19 cellular contexts compared by ENCODE assay signal in the genomic region with DNA sequence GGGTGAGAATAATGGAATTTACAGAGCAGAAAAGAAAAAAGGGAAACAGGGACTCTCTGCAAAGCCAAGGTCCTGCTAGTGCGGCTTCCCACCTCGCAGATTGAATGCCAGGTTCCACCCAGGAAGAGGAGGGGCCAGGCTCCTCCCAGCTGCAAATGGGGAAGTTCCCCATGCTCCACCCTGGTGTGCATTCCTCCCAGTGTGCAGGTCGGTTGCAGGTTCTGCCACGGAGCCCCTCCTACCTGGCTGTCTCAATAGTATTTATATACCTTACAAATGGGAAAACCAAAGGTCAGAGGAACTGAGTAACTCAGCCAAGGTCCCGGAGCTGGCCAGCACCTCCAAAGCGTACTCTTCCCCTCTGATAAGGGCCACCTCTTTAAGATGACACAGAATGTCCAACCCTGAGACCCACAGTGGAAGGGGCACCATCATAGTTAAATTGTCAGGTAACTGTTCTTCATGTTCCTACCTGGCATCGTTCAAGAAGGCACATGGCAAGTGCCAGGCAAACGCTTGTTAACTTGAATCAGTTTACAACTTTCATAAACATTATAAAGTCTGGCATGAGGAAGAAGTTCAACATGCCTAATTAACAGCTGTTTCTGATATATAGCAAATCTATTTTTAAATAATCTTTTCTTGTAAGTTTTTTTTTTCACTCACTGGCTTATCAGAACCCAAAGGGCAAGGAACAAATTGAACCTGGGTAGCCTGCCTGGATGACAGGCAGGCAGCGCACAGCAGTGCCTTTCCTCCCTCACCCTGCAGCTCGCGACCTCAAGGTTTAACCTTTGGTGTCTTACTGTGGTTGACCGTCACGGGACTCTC. TPM values are rescaled to one million over a fixed set of nuclear protein-coding genes. Genes with fewer than 3 reads are reported as not detected.
DNase-seq lines count a peak whose midpoint lies in the region; ATAC-seq, FAIRE-seq and TF ChIP-seq lines count a peak whose summit lies in the region.
"Had no signal": no experiment of that assay in that cellular context is flagged by ENCODE, and none has a peak within 500 bp of the region (broad histone marks: within the 10 kb centered on the region; RNA-seq: fewer than 3 reads in every experiment).

No MANE protein-coding gene starts in this region.

- no peaks in the 10 kb centered on the region for H3K79me1 ChIP-seq in H9 (ENCODE audit: insufficient read depth, low read depth, low read length, poor library complexity, severe bottlenecking)

- FAIRE-seq in K562 (lab: Jason Lieb, UNC) (no peak), small intestine (lab: Jason Lieb, UNC) (peak; percentile 62)

- peak overlapping the region; percentile 60 for H2AFZ ChIP-seq in H9 (ENCODE audit: low read length)
- H2AFZ ChIP-seq in K562 (ENCODE audit: low read depth, low read length): peak overlapping the region; percentile 47; the same call in 1 of the 2 replicates

- TF ChIP-seq CTCF in H9 (conservative IDR thresholded peaks at IDR 0.05) (no peak), LNCaP clone FGC (IDR thresholded peaks at IDR 0.05; ENCODE audit: control insufficient read depth, extremely low read depth, insufficient read depth) (no peak), K562 (IDR thresholded peaks at IDR 0.05 in 2 of 3, conservative IDR thresholded peaks at IDR 0.05 in 1 of 3; ENCODE audit: insufficient read depth in 2 of 3, low read depth in 1 of 3, low read length in 3 of 3) (no peak), heart right ventricle (IDR thresholded peaks at IDR 0.05) (no peak)

- H3K27ac ChIP-seq in H9 (ENCODE audit: insufficient read length, low read depth, low read length): no peak overlapping the region
- no peak overlapping the region for H3K27ac ChIP-seq in K562 (ENCODE audit: extremely low read depth, low read depth, low read length)
- peak overlapping the region; percentile 72 to 88 for H3K27ac ChIP-seq in small intestine (ENCODE audit: low read depth in 1 of 2, low read length in 1 of 2)
- H3K27ac ChIP-seq in heart right ventricle: no peak overlapping the region
- H3K27ac ChIP-seq: cardiac muscle cell had no signal

- H3K4me1 Mint-ChIP-seq in H9: peaks cover 22 to 25% of the 10 kb centered on the region in 2 experiments
- H3K4me1 Mint-ChIP-seq in activated naive CD8-positive, alpha-beta T cell treated with anti-CD3 and anti-CD28 coated beads, Interleukin-2, amount 50 U/mL, for 24 hours: peaks cover 16% of the 10 kb centered on the region
- H3K4me1 Mint-ChIP-seq: activated CD8-positive, alpha-beta memory T cell treated with anti-CD3 and anti-CD28 coated beads, Interleukin-2, amount 10 ng/mL, durations not matched to agents 7 days and 5 days had no signal

- H3K9me1 ChIP-seq in K562 (ENCODE audit: control insufficient read depth, insufficient read depth, low read length): no peaks in the 10 kb centered on the region

- no peak overlapping the region for H2BK5ac ChIP-seq in H9 (ENCODE audit: insufficient read length, low read length)

- TF ChIP-seq RAD21 in K562 (CRISPR knock-in tag; conservative IDR thresholded peaks at IDR 0.05 in 1 of 2, IDR thresholded peaks at IDR 0.05 in 1 of 2): no peak

- peak; percentile 50 for DNase-seq in H9
- peak; percentile 17 for DNase-seq in LNCaP clone FGC (ENCODE audit: low read depth)
- DNase-seq in K562 (ENCODE audit: extremely low read depth in 1 of 4, low spot score in 3 of 4): peak in 1 of 4 experiments; percentile 13
- peak; percentile 97 for DNase-seq in small intestine
- DNase-seq in activated naive CD8-positive, alpha-beta T cell treated with anti-CD3 and anti-CD28 coated beads, Interleukin-2, amount 50 U/mL, for 24 hours: no peak
- no peak for DNase-seq in heart right ventricle
- no peak for DNase-seq in central memory CD4-positive, alpha-beta T cell
- no peak for DNase-seq in NCI-H2107 treated with DMSO at 0.1 percent for 48 hours (lab: John Stamatoyannopoulos, UW; ENCODE audit: unreplicated experiment)
- DNase-seq: activated CD8-positive, alpha-beta memory T cell treated with anti-CD3 and anti-CD28 coated beads, Interleukin-2, amount 10 ng/mL, durations not matched to agents 7 days and 5 days; CD8-positive, alpha-beta memory T cell; head of caudate nucleus; occipital lobe had no signal

- H2BK20ac ChIP-seq in H9 (ENCODE audit: low read depth, low read length, poor library complexity, severe bottlenecking): no peak overlapping the region

- H2AK5ac ChIP-seq in H9 (ENCODE audit: insufficient read length, low read length): no peak overlapping the region

- no peak overlapping the region for H3T11ph ChIP-seq in H9 (ENCODE audit: low read length)

- H3K23me2 ChIP-seq in H9 (ENCODE audit: insufficient read length, low read depth, low read length, poor library complexity, severe bottlenecking): no peaks in the 10 kb centered on the region

- H4K8ac ChIP-seq in H9 (replicated peaks; ENCODE audit: insufficient read length, low read depth, low read length): no peak overlapping the region

- H3K4me3 ChIP-seq in LNCaP clone FGC (ENCODE audit: low read depth, low read length) (no peak overlapping the region), K562 (no peak overlapping the region), small intestine (ENCODE audit: low read depth in 1 of 2, low read length in 2 of 2) (no peak overlapping the region), heart right ventricle (no peak overlapping the region)
- H3K4me3 ChIP-seq: cardiac muscle cell, lung, tibial nerve had no signal

- no peak overlapping the region for H4K5ac ChIP-seq in H9 (ENCODE audit: insufficient read length, low read depth, low read length)

- POLR2A ChIA-PET in K562 (lab: Yijun Ruan, JAX): interaction anchor here (0.6 to 0.7 kb wide), 4 partner anchors 30 to 1862 kb away, joined by 3 to 4 read pairs (median 3); no protein-coding TSS in a partner anchor

- CTCF ChIA-PET in K562 (lab: Yijun Ruan, JAX; ENCODE audit: low intra/inter-chr PET ratio): no interaction called here

- H3K27ac Mint-ChIP-seq in H9: no peak overlapping the region
- no peak overlapping the region for H3K27ac Mint-ChIP-seq in activated naive CD8-positive, alpha-beta T cell treated with anti-CD3 and anti-CD28 coated beads, Interleukin-2, amount 50 U/mL, for 24 hours
- H3K27ac Mint-ChIP-seq: activated CD8-positive, alpha-beta memory T cell treated with anti-CD3 and anti-CD28 coated beads, Interleukin-2, amount 10 ng/mL, durations not matched to agents 7 days and 5 days; activated naive CD8-positive, alpha-beta T cell; T-helper 2 cell treated with Interferon-gamma antibody and Interleukin-4, amounts not matched to agents 5 μg/mL and 100 μg/mL, for 36 hours had no signal

- no CpG with 5 or more reads among the region's 13 CpGs for WGBS in H9 (ENCODE audit: extremely low coverage, insufficient read length, low lambda C conversion rate)
- 8% methylated on average over 12 of the region's 13 CpGs for WGBS in K562 (ENCODE audit: insufficient coverage, low coverage, missing lambda C conversion rate)
- 14 to 52% (median 34%) methylated on average over 13 of the region's 13 CpGs for WGBS in small intestine, 3 donors
- WGBS in heart right ventricle, 2 donors: 68 to 72% methylated on average over 13 of the region's 13 CpGs

- no peaks in the 10 kb centered on the region; a peak in 2 of 5 replicates for H3K9me3 Mint-ChIP-seq in H9
- H3K9me3 Mint-ChIP-seq in activated naive CD8-positive, alpha-beta T cell treated with anti-CD3 and anti-CD28 coated beads, Interleukin-2, amount 50 U/mL, for 24 hours: no peaks in the 10 kb centered on the region
- H3K9me3 Mint-ChIP-seq: T-helper 2 cell treated with Interferon-gamma antibody and Interleukin-4, amounts not matched to agents 5 μg/mL and 100 μg/mL, for 36 hours had no signal

- no peak overlapping the region for H2BK12ac ChIP-seq in H9 (ENCODE audit: insufficient read length, low read depth, low read length)

- H3K4me2 ChIP-seq in H9 (ENCODE audit: insufficient read depth, insufficient read length, low read length) (no peak overlapping the region), K562 (ENCODE audit: insufficient read depth, low read length) (peak overlapping the region; percentile 28; the same call in 1 of the 2 replicates)

- intact Hi-C loops in K562 (cut with micrococcal nuclease) (no loop called here), heart right ventricle (cut with DNase I) (no loop called here)

- H3K9me3 ChIP-seq in H9 (ENCODE audit: control insufficient read depth, low read depth, low read length): no peaks in the 10 kb centered on the region
- no peaks in the 10 kb centered on the region for H3K9me3 ChIP-seq in K562 (replicated peaks; ENCODE audit: control insufficient read depth, insufficient read depth, low read depth, low read length)
- H3K9me3 ChIP-seq in small intestine (ENCODE audit: control insufficient read depth, low read depth): no peaks in the 10 kb centered on the region
- no peaks in the 10 kb centered on the region for H3K9me3 ChIP-seq in heart right ventricle
- H3K9me3 ChIP-seq: tibial nerve had no signal

- no peak overlapping the region for H3K18ac ChIP-seq in H9 (ENCODE audit: insufficient read length, low read depth, low read length)

- in situ Hi-C loops in K562 (cut with MboI): no loop called here

- no peak overlapping the region for H3K14ac ChIP-seq in H9 (ENCODE audit: insufficient read depth, low read length)

- no peak overlapping the region for H2BK120ac ChIP-seq in H9 (ENCODE audit: low read depth, low read length, poor library complexity, severe bottlenecking)

- H4K20me1 ChIP-seq in H9 (ENCODE audit: control insufficient read depth, insufficient read depth, insufficient read length): no peaks in the 10 kb centered on the region
- no peaks in the 10 kb centered on the region for H4K20me1 ChIP-seq in K562 (replicated peaks; ENCODE audit: control insufficient read depth, insufficient read depth, low read length)

- H3K56ac ChIP-seq in H9 (ENCODE audit: insufficient read length, low read depth, low read length): no peak overlapping the region

- no peaks in the 10 kb centered on the region for H3K36me3 Mint-ChIP-seq in H9 (ENCODE audit: insufficient read depth in 1 of 3, low read depth in 3 of 3)
- H3K36me3 Mint-ChIP-seq in activated naive CD8-positive, alpha-beta T cell treated with anti-CD3 and anti-CD28 coated beads, Interleukin-2, amount 50 U/mL, for 24 hours (ENCODE audit: low read depth): no peaks in the 10 kb centered on the region
- H3K36me3 Mint-ChIP-seq: activated CD8-positive, alpha-beta memory T cell treated with anti-CD3 and anti-CD28 coated beads, Interleukin-2, amount 10 ng/mL, durations not matched to agents 7 days and 5 days; activated naive CD8-positive, alpha-beta T cell had no signal

- H2BK15ac ChIP-seq in H9 (ENCODE audit: low read depth, low read length): no peak overlapping the region

- no peaks in the 10 kb centered on the region for H3K4me1 ChIP-seq in H9 (ENCODE audit: insufficient read depth, low read length)
- H3K4me1 ChIP-seq in K562 (replicated peaks in 1 of 2; ENCODE audit: control insufficient read depth in 2 of 2, insufficient read depth in 2 of 2, low read length in 2 of 2): no peaks in the 10 kb centered on the region; a peak in 1 of 5 replicates
- H3K4me1 ChIP-seq in small intestine (ENCODE audit: control insufficient read depth in 2 of 2, insufficient read depth in 1 of 2, low read depth in 1 of 2, low read length in 1 of 2): peaks cover 0 to 2% of the 10 kb centered on the region in 2 donors
- no peaks in the 10 kb centered on the region for H3K4me1 ChIP-seq in heart right ventricle
- H3K4me1 ChIP-seq: tibial nerve had no signal

- ATAC-seq in K562 (peak; percentile 85), heart right ventricle (no peak)
- ATAC-seq in activated naive CD8-positive, alpha-beta T cell treated with anti-CD3 and anti-CD28 coated beads, Interleukin-2, amount 50 U/mL, for 24 hours: no peak
- ATAC-seq: activated CD8-positive, alpha-beta memory T cell treated with anti-CD3 and anti-CD28 coated beads, Interleukin-2, amount 10 ng/mL, durations not matched to agents 7 days and 5 days; Panc1 had no signal

- H3K27me3 Mint-ChIP-seq in H9 (ENCODE audit: low read depth): peaks cover 20% of the 10 kb centered on the region
- peaks cover 3% of the 10 kb centered on the region for H3K27me3 Mint-ChIP-seq in activated naive CD8-positive, alpha-beta T cell treated with anti-CD3 and anti-CD28 coated beads, Interleukin-2, amount 50 U/mL, for 24 hours
- H3K27me3 Mint-ChIP-seq: activated CD8-positive, alpha-beta memory T cell treated with anti-CD3 and anti-CD28 coated beads, Interleukin-2, amount 10 ng/mL, durations not matched to agents 7 days and 5 days had no signal

- H3K36me3 ChIP-seq in K562 (ENCODE audit: control insufficient read depth, insufficient read depth, low read length) (no peaks in the 10 kb centered on the region), small intestine (ENCODE audit: control insufficient read depth in 2 of 2, insufficient read depth in 2 of 2, low read length in 2 of 2) (no peaks in the 10 kb centered on the region), heart right ventricle (no peaks in the 10 kb centered on the region)
- H3K36me3 ChIP-seq: cardiac muscle cell, tibial nerve had no signal

- no peak for TF ChIP-seq POLR2A in K562 (conservative IDR thresholded peaks at IDR 0.05)

- H3K4me3 Mint-ChIP-seq in H9: no peak overlapping the region
- no peak overlapping the region for H3K4me3 Mint-ChIP-seq in activated naive CD8-positive, alpha-beta T cell treated with anti-CD3 and anti-CD28 coated beads, Interleukin-2, amount 50 U/mL, for 24 hours
- H3K4me3 Mint-ChIP-seq: activated CD8-positive, alpha-beta memory T cell treated with anti-CD3 and anti-CD28 coated beads, Interleukin-2, amount 10 ng/mL, durations not matched to agents 7 days and 5 days; activated naive CD8-positive, alpha-beta T cell; T-helper 2 cell treated with Interferon-gamma antibody and Interleukin-4, amounts not matched to agents 5 μg/mL and 100 μg/mL, for 36 hours had no signal

- H4K91ac ChIP-seq in H9 (ENCODE audit: insufficient read length, low read depth, low read length): no peak overlapping the region

- no peak for TF ChIP-seq EP300 in K562 (IDR thresholded peaks at IDR 0.05; ENCODE audit: low read length)

- no TSS peak for BruUV-seq in K562 (replicated peaks; lab: Mats Ljungman, UMichigan)

- H3K27me3 ChIP-seq in H9 (ENCODE audit: insufficient read depth, low read length) (no peaks in the 10 kb centered on the region), K562 (ENCODE audit: control insufficient read depth in 2 of 2, insufficient read depth in 2 of 2, low read length in 2 of 2) (peaks cover 3 to 13% of the 10 kb centered on the region in 2 experiments; a peak in 2 of 5 replicates), small intestine (ENCODE audit: control insufficient read depth in 2 of 2, insufficient read depth in 2 of 2, low read length in 2 of 2) (peaks cover 0 to 2% of the 10 kb centered on the region in 2 donors), heart right ventricle (peaks cover 0 to 48% (median 31%) of the 10 kb centered on the region in 7 donors)

- H3K4ac ChIP-seq in H9 (ENCODE audit: low read depth, low read length): no peak overlapping the region

- H3K23ac ChIP-seq in H9 (ENCODE audit: insufficient read length, low read depth, low read length): no peak overlapping the region

- H3K9ac ChIP-seq in H9 (ENCODE audit: extremely low read depth, insufficient read length, low read length) (no peak overlapping the region), K562 (ENCODE audit: insufficient read depth in 1 of 2, low read depth in 2 of 2, low read length in 2 of 2) (no peak overlapping the region)

- no peaks in the 10 kb centered on the region for H3K79me2 ChIP-seq in H9 (ENCODE audit: insufficient read depth, low read length)
- H3K79me2 ChIP-seq in K562 (ENCODE audit: control insufficient read depth, insufficient read depth, low read length): no peaks in the 10 kb centered on the region

RNA-seq across cellular contexts. Expression of a gene that starts 35.6 kb away (rescaled TPM):
- total RNA-seq in H9 (2021) (not detected in 2 replicates), K562 (2014; rRNA removed) (not detected in 2 replicates), K562 (2014; rRNA removed; fragmentation: Illumina TruSeq; extraction: Trizol) (not detected in 2 replicates), K562 (2015; rRNA removed; fragmentation: Illumina TruSeq; extraction: Trizol) (not detected in 2 replicates), K562 (2021) (not detected in 2 replicates), heart right ventricle (under 1 TPM in 5 of 10 donors, not detected in 5; 0.08 to 0.61 (median 0.12) TPM)
- total RNA-seq in K562 (2011; cell fraction: chromatin; rRNA removed; ENCODE audit: low replicate concordance): not detected in 2 replicates
- not detected in 2 replicates for total RNA-seq in K562 (2011; cell fraction: nucleolus; rRNA removed)
- not detected in 2 replicates for total RNA-seq in K562 (2011; cell fraction: nucleoplasm; rRNA removed)
- polyA plus RNA-seq in K562 (2011; rRNA removed) (not detected in 2 replicates), K562 (2014; fragmentation: Illumina TruSeq; extraction: Trizol) (not detected in 2 replicates), K562 (2014; fragmentation: Nextera tagmentation; extraction: Ambion mirVana) (not detected), K562 (2014; rRNA removed) (not detected in 2 replicates), small intestine (under 1 TPM in 1 of 3 donors, not detected in 2; 0.15 TPM), heart right ventricle (under 1 TPM; 0.04 to 0.59 TPM)
- not detected in 2 replicates for polyA plus RNA-seq in K562 (2011; cell fraction: cytosol; rRNA removed)
- polyA plus RNA-seq in K562 (2011; cell fraction: nucleus; rRNA removed): not detected in 2 replicates
- polyA plus RNA-seq in K562 (2012): not detected in 2 replicates
- polyA minus RNA-seq in K562 (2011; rRNA and poly(A)+ RNA removed): not detected in 2 replicates
- not detected in 2 replicates for polyA minus RNA-seq in K562 (2011; cell fraction: cytosol; rRNA and poly(A)+ RNA removed)
- polyA minus RNA-seq in K562 (2011; cell fraction: nucleus; rRNA and poly(A)+ RNA removed): not detected in 2 replicates
- total RNA-seq: activated CD8-positive, alpha-beta memory T cell treated with anti-CD3 and anti-CD28 coated beads, Interleukin-2, amount 10 ng/mL, durations not matched to agents 7 days and 5 days; cardiac muscle cell; CD8-positive, alpha-beta memory T cell; NCI-H460; tibial nerve had no signal
- polyA plus RNA-seq: cardiac muscle cell; CD8-positive, alpha-beta memory T cell; lung had no signal

Comparison
In these comparisons a context has a peak if more than half of its experiments do, and no peak if none do; other contexts are left out.
1. DNase-seq: peak in H9 (single experiment), LNCaP clone FGC (single experiment) and small intestine (single experiment); none in activated naive CD8-positive, alpha-beta T cell treated with anti-CD3 and anti-CD28 coated beads, Interleukin-2, amount 50 U/mL, for 24 hours (single experiment), heart right ventricle (0 of 2), central memory CD4-positive, alpha-beta T cell (single experiment) and NCI-H2107 treated with DMSO at 0.1 percent for 48 hours (single experiment).
2. H3K27ac ChIP-seq: peak in small intestine (2 of 2); none in H9 (single experiment), K562 (single experiment) and heart right ventricle (0 of 10).